12 cellular contexts compared by ENCODE assay signal in genomic region chr3:197519801-197520211, GRCh38. TPM values are rescaled to one million over a fixed set of nuclear protein-coding genes. Genes with fewer than 3 reads are reported as not detected.
DNase-seq lines count a peak whose midpoint lies in the region; ATAC-seq and TF ChIP-seq lines count a peak whose summit lies in the region.
"Had no signal": no experiment of that assay in that cellular context is flagged by ENCODE, and none has a peak within 500 bp of the region (broad histone marks: within the 10 kb centered on the region; RNA-seq: fewer than 3 reads in every experiment).

No MANE protein-coding gene starts in this region.

- H3K4me2 ChIP-seq in skeletal muscle satellite cell (ENCODE audit: low read length), result no peak overlapping the region

- H3K9ac ChIP-seq in duodenal mucosa (ENCODE audit: low read depth in 1 of 2, low read length in 2 of 2), result peak overlapping the region; percentile 70 to 81
- H3K9ac ChIP-seq in skeletal muscle satellite cell (ENCODE audit: low read depth, low read length), result peak overlapping the region; percentile 41

- H3K4me3 ChIP-seq in duodenal mucosa (ENCODE audit: low read depth in 1 of 2, low read length in 2 of 2) (peak overlapping the region; percentile 9 to 36), skeletal muscle satellite cell (ENCODE audit: low read length) (no peak overlapping the region)

- no peaks in the 10 kb centered on the region for H3K27me3 Mint-ChIP-seq in activated naive CD8-positive, alpha-beta T cell treated with anti-CD3 and anti-CD28 coated beads, Interleukin-2, amount 50 U/mL, for 24 hours

- no peak overlapping the region for H3K27ac Mint-ChIP-seq in activated naive CD8-positive, alpha-beta T cell treated with anti-CD3 and anti-CD28 coated beads, Interleukin-2, amount 50 U/mL, for 24 hours

- no peak overlapping the region for H3K4me3 Mint-ChIP-seq in activated naive CD8-positive, alpha-beta T cell treated with anti-CD3 and anti-CD28 coated beads, Interleukin-2, amount 50 U/mL, for 24 hours

- H3K4me1 ChIP-seq in duodenal mucosa (ENCODE audit: control insufficient read depth in 1 of 2, insufficient read depth in 2 of 2, low read length in 2 of 2), result peaks cover 44 to 56% of the 10 kb centered on the region in 2 donors
- peaks cover 33% of the 10 kb centered on the region for H3K4me1 ChIP-seq in skeletal muscle satellite cell (ENCODE audit: control insufficient read depth, insufficient read depth, low read length)

- TF ChIP-seq POLR2A in erythroblast (IDR thresholded peaks at IDR 0.05; ENCODE audit: low read length), result no peak

- H3K36me3 ChIP-seq in duodenal mucosa (ENCODE audit: control insufficient read depth in 1 of 2, insufficient read depth in 2 of 2, low read length in 2 of 2) (no peaks in the 10 kb centered on the region), skeletal muscle satellite cell (ENCODE audit: insufficient read depth, low read length) (no peaks in the 10 kb centered on the region)

- peaks cover 19% of the 10 kb centered on the region for H3K4me1 Mint-ChIP-seq in activated naive CD8-positive, alpha-beta T cell treated with anti-CD3 and anti-CD28 coated beads, Interleukin-2, amount 50 U/mL, for 24 hours

- H3K27me3 ChIP-seq in duodenal mucosa (ENCODE audit: control insufficient read depth in 1 of 2, insufficient read depth in 2 of 2, low read length in 2 of 2) (no peaks in the 10 kb centered on the region), skeletal muscle satellite cell (ENCODE audit: control insufficient read depth, insufficient read depth, low read length) (no peaks in the 10 kb centered on the region)

- H3K27ac ChIP-seq in duodenal mucosa (ENCODE audit: low read depth, low read length), result peak overlapping the region; percentile 95

- no peak for ATAC-seq in HG02623 (IDR thresholded peaks at IDR 0.05; ENCODE audit: unreplicated experiment)
- no peak for ATAC-seq in activated naive CD8-positive, alpha-beta T cell treated with anti-CD3 and anti-CD28 coated beads, Interleukin-2, amount 50 U/mL, for 24 hours

- no peaks in the 10 kb centered on the region for H3K9me3 ChIP-seq in duodenal mucosa (ENCODE audit: control insufficient read depth in 1 of 2, low read length in 2 of 2)
- H3K9me3 ChIP-seq in skeletal muscle satellite cell (replicated peaks; ENCODE audit: low read length), result no peaks in the 10 kb centered on the region

- DNase-seq in DMS53 (lab: John Stamatoyannopoulos, UW) (peak; percentile 26), DMS53 treated with DMSO at 0.1 percent for 48 hours (lab: John Stamatoyannopoulos, UW; ENCODE audit: unreplicated experiment) (no peak), NCI-H82 treated with DMSO at 0.1 percent for 48 hours (lab: John Stamatoyannopoulos, UW; ENCODE audit: unreplicated experiment) (peak; percentile 12), erythroblast (lab: John Stamatoyannopoulos, UW) (no peak)
- no peak for DNase-seq in activated naive CD8-positive, alpha-beta T cell treated with anti-CD3 and anti-CD28 coated beads, Interleukin-2, amount 50 U/mL, for 24 hours
- DNase-seq: activated CD4-positive, alpha-beta T cell treated with anti-CD3 and anti-CD28 coated beads, Interleukin-2, amount 50 U/mL, for 4 hours; DMS153; NCI-H1092 treated with DMSO at 0.1 percent for 48 hours had no signal

- H3K36me3 Mint-ChIP-seq in activated naive CD8-positive, alpha-beta T cell treated with anti-CD3 and anti-CD28 coated beads, Interleukin-2, amount 50 U/mL, for 24 hours (ENCODE audit: low read depth), result peaks cover 27% of the 10 kb centered on the region

- H3K9me3 Mint-ChIP-seq in activated naive CD8-positive, alpha-beta T cell treated with anti-CD3 and anti-CD28 coated beads, Interleukin-2, amount 50 U/mL, for 24 hours, result peaks cover 4% of the 10 kb centered on the region
- H3K9me3 Mint-ChIP-seq: activated T-helper 2 cell treated with anti-CD3 and anti-CD28 coated beads, Interferon-gamma antibody, Interleukin-2, Interleukin-4, amounts not matched to agents 10 μg/mL and 5 μg/mL and 100 μg/mL, durations not matched to agents 14 hours and 24 hours and 36 hours had no signal

RNA-seq across cellular contexts. Expression of gene BDH1, which starts 36.0 kb away (rescaled TPM):
- 2.8 and 6.6 TPM in 2 replicates for total RNA-seq in skeletal muscle satellite cell (2012; rRNA removed)

Comparison
In these comparisons a context has a peak if more than half of its experiments do, and no peak if none do; other contexts are left out.
1. DNase-seq: peak in DMS53 (single experiment) and NCI-H82 treated with DMSO at 0.1 percent for 48 hours (single experiment); none in DMS53 treated with DMSO at 0.1 percent for 48 hours (single experiment), activated naive CD8-positive, alpha-beta T cell treated with anti-CD3 and anti-CD28 coated beads, Interleukin-2, amount 50 U/mL, for 24 hours (single experiment) and erythroblast (0 of 2).